In the genomic region with DNA sequence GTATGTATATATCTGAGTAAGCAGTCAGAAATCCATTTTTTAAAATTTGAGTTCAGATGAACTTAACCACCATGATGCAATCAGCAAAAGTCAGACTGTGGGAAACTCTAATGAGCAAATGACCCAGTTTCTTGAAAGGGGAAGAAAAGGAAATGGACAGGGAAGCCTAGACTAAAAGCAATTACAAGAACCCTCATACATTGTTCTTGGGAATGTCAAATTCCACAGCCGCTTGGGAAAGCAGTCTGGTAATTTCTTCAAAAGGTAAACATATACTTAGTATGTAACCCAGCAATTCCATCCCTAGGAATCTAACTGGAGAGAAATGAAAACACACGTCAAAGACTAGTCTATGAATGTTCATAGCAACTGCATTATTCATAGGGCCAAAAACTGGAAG, we compare ENCODE assay signal across 13 cellular contexts. TPM values are rescaled to one million over a fixed set of nuclear protein-coding genes. Genes with fewer than 3 reads are reported as not detected.
DNase-seq lines count a peak whose midpoint lies in the region; ATAC-seq, FAIRE-seq and TF ChIP-seq lines count a peak whose summit lies in the region.
"Had no signal": no experiment of that assay in that cellular context is flagged by ENCODE, and none has a peak within 500 bp of the region (broad histone marks: within the 10 kb centered on the region; RNA-seq: fewer than 3 reads in every experiment).

No MANE protein-coding gene starts in this region.

- no peak for TF ChIP-seq POLR2A in GM12891 (IDR thresholded peaks at IDR 0.05; ENCODE audit: low read depth, low read length)

- no peak for ATAC-seq in right cardiac atrium

- in situ Hi-C loops in GM13976 (cut with MboI; ENCODE audit: low sequenced_read_pairs, unreplicated experiment), result no loop called here

- peak overlapping the region; percentile 40 to 49 for H3K27ac ChIP-seq in right atrium auricular region
- no peak overlapping the region for H3K27ac ChIP-seq in right cardiac atrium (ENCODE audit: low read length)
- H3K27ac ChIP-seq: BLaER1 treated with 17β-estradiol and CSF1 and Interleukin-3, amounts not matched to agents 10 nM and 100 nM had no signal

- TF ChIP-seq CTCF in right atrium auricular region (IDR thresholded peaks at IDR 0.05) (no peak), GM13976 (IDR thresholded peaks at IDR 0.05; ENCODE audit: borderline replicate concordance, control extremely low read depth, extremely low read depth, insufficient read depth, missing control alignments) (no peak)

- H3K9me3 ChIP-seq in right atrium auricular region (no peaks in the 10 kb centered on the region), right cardiac atrium (ENCODE audit: control insufficient read depth, low read length) (no peaks in the 10 kb centered on the region)

- DNase-seq in right atrium auricular region (ENCODE audit: low spot score) (no peak), right cardiac atrium (no peak), astrocyte of the hippocampus (ENCODE audit: low read depth, low spot score) (peak; percentile 94), kidney tubule cell (ENCODE audit: low spot score) (peak; percentile 74), GM12891 (ENCODE audit: insufficient read length, low spot score) (no peak), GDM1 (lab: John Stamatoyannopoulos, UW) (no peak), putamen (ENCODE audit: low spot score) (no peak), GM13976 (ENCODE audit: low spot score) (no peak)
- DNase-seq: activated CD8-positive, alpha-beta memory T cell treated with anti-CD3 and anti-CD28 coated beads for 24 hours; amygdala; stimulated activated CD4-positive, alpha-beta T cell treated with anti-CD3 and anti-CD28 coated beads, Interleukin-2, amount 100 ng/mL, for 48 hours; SW 1271 had no signal

- H3K4me1 ChIP-seq in right atrium auricular region (no peaks in the 10 kb centered on the region), right cardiac atrium (ENCODE audit: control insufficient read depth, insufficient read depth, low read length) (peaks cover 2% of the 10 kb centered on the region)

- H3K36me3 ChIP-seq in right atrium auricular region, result no peaks in the 10 kb centered on the region
- H3K36me3 ChIP-seq: BLaER1 treated with 17β-estradiol and CSF1 and Interleukin-3, amounts not matched to agents 10 nM and 100 nM had no signal

- intact Hi-C loops in right cardiac atrium (cut with DNase I), result no loop called here

- 49% methylated on average over 2 of the region's 2 CpGs for WGBS in right cardiac atrium

- H3K4me3 ChIP-seq in right atrium auricular region (no peak overlapping the region), right cardiac atrium (ENCODE audit: low read length) (no peak overlapping the region)
- H3K4me3 ChIP-seq: BLaER1 treated with 17β-estradiol and CSF1 and Interleukin-3, amounts not matched to agents 10 nM and 100 nM had no signal

- no peaks in the 10 kb centered on the region for H3K27me3 ChIP-seq in right atrium auricular region
- no peaks in the 10 kb centered on the region for H3K27me3 ChIP-seq in right cardiac atrium (ENCODE audit: control insufficient read depth, insufficient read depth)
- H3K27me3 ChIP-seq: BLaER1 treated with 17β-estradiol and CSF1 and Interleukin-3, amounts not matched to agents 10 nM and 100 nM had no signal

- no peak for FAIRE-seq in GM12891 (lab: Jason Lieb, UNC)

TF ChIP-seq in GM12891, 5 proteins besides CTCF, POLR2A, EP300 and RAD21:
- TF ChIP-seq TAF1 (IDR thresholded peaks at IDR 0.05; ENCODE audit: low read depth, low read length) (no peak), POU2F2 (IDR thresholded peaks at IDR 0.05; ENCODE audit: low read depth, low read length) (no peak), PAX5 (IDR thresholded peaks at IDR 0.05; ENCODE audit: insufficient read depth, low read length, severe bottlenecking) (no peak), POLR2AphosphoS5 (IDR thresholded peaks at IDR 0.05; ENCODE audit: low read depth, low read length) (no peak), SPI1 (IDR thresholded peaks at IDR 0.05; ENCODE audit: low read depth, low read length) (no peak)

RNA-seq across cellular contexts. Expression of gene FOXK1, which starts 16.4 kb away (rescaled TPM):
- total RNA-seq in right atrium auricular region, result 10 to 100 TPM; 19.4 to 24.8 TPM
- 10 to 100 TPM; 15.4 to 22.4 (median 20.3) TPM for total RNA-seq in right cardiac atrium
- 10.9 TPM for polyA plus RNA-seq in right cardiac atrium
- polyA plus RNA-seq in GM12891 (2012; ENCODE audit: low read depth, missing spikeins), result 5.0 TPM

Comparison
In these comparisons a context has a peak if more than half of its experiments do, and no peak if none do; other contexts are left out.
1. DNase-seq: peak in astrocyte of the hippocampus (single experiment) and kidney tubule cell (single experiment); none in right atrium auricular region (single experiment), right cardiac atrium (0 of 3), GM12891 (single experiment), GDM1 (single experiment), putamen (single experiment) and GM13976 (single experiment).